In genomic region chr20:2468581-2469407, GRCh38 we compare ENCODE assay signal across 8 cellular contexts. TPM values are rescaled to one million over a fixed set of nuclear protein-coding genes. Genes with fewer than 3 reads are reported as not detected.
DNase-seq lines count a peak whose midpoint lies in the region; ATAC-seq and TF ChIP-seq lines count a peak whose summit lies in the region.

No MANE protein-coding gene starts in this region.

- CTCF ChIA-PET in activated CD4-positive, alpha-beta T cell treated with anti-CD3 and anti-CD28 coated beads, Interleukin-2, amount 10 ng/mL, durations not matched to agents 7 days and 5 days (lab: Charles Lee) = interaction anchor here (1.0 to 1.7 kb wide), 3 partner anchors 17 to 56 kb away, joined by 3 to 6 read pairs (median 4); partner anchors contain the start of gene ZNF343
- CTCF ChIA-PET in WTC11 (lab: Charles Lee) = no interaction called here

- ATAC-seq in WTC11 (no peak), foreskin keratinocyte (no peak)

- H3K9me3 Mint-ChIP-seq in activated CD4-positive, alpha-beta T cell treated with anti-CD3 and anti-CD28 coated beads, Interleukin-2, amount 10 ng/mL, durations not matched to agents 7 days and 5 days = no peaks in the 10 kb centered on the region
- no peaks in the 10 kb centered on the region for H3K9me3 Mint-ChIP-seq in WTC11

- peak overlapping the region in 6 of 8 donors; percentile 4 to 92 (median 84) for H3K4me3 ChIP-seq in spleen

- WGBS in spleen, 5 donors = 57 to 86% (median 74%) methylated on average over 11 of the region's 11 CpGs

- H3K27me3 ChIP-seq in foreskin keratinocyte = no peaks in the 10 kb centered on the region
- H3K27me3 ChIP-seq in spleen (replicated peaks in 1 of 7) = no peaks in the 10 kb centered on the region

- no peaks in the 10 kb centered on the region for H3K9me3 ChIP-seq in spleen

- H3K27ac Mint-ChIP-seq in activated CD4-positive, alpha-beta T cell treated with anti-CD3 and anti-CD28 coated beads, Interleukin-2, amount 10 ng/mL, durations not matched to agents 7 days and 5 days = peak overlapping the region; percentile 34
- H3K27ac Mint-ChIP-seq in WTC11 = peak overlapping the region; percentile 74; the same call in 1 of the 2 replicates

- intact Hi-C loops in spleen (cut with DNase I; ENCODE audit: low total_unique reads) = no loop called here

- peak overlapping the region; percentile 90 for H3K27ac ChIP-seq in foreskin keratinocyte
- H3K27ac ChIP-seq in spleen = peak overlapping the region in 3 of 8 donors; percentile 95 to 97 (median 96)

- H3K4me1 Mint-ChIP-seq in activated CD4-positive, alpha-beta T cell treated with anti-CD3 and anti-CD28 coated beads, Interleukin-2, amount 10 ng/mL, durations not matched to agents 7 days and 5 days = peaks cover 51% of the 10 kb centered on the region
- peaks cover 30% of the 10 kb centered on the region for H3K4me1 Mint-ChIP-seq in WTC11

- no peak for TF ChIP-seq POLR2A in spleen (IDR thresholded peaks at IDR 0.05)

- POLR2A ChIA-PET in activated CD4-positive, alpha-beta T cell treated with anti-CD3 and anti-CD28 coated beads, Interleukin-2, amount 10 ng/mL, durations not matched to agents 7 days and 5 days (lab: Charles Lee) = no interaction called here
- POLR2A ChIA-PET in WTC11 (lab: Charles Lee) = interaction anchor here (0.9 kb wide), 1 partner anchor 609 kb away, joined by 3 read pairs; no protein-coding TSS in a partner anchor

- no peak for DNase-seq in activated CD4-positive, alpha-beta T cell treated with anti-CD3 and anti-CD28 coated beads, Interleukin-2, amount 10 ng/mL, durations not matched to agents 7 days and 5 days
- DNase-seq in activated CD4-positive, alpha-beta T cell treated with anti-CD3 and anti-CD28 coated beads, Interleukin-2, amount 50 U/mL, for 1 hour = no peak
- no peak for DNase-seq in WTC11 (ENCODE audit: low spot score)
- DNase-seq in foreskin keratinocyte = no peak
- DNase-seq in spleen = no peak
- no peak for DNase-seq in NCI-H2081 (lab: John Stamatoyannopoulos, UW)
- DNase-seq in NCI-H2107 treated with DMSO at 0.1 percent for 48 hours (lab: John Stamatoyannopoulos, UW; ENCODE audit: unreplicated experiment) = no peak
- DNase-seq in nucleus accumbens (lab: John Stamatoyannopoulos, UW) = no peak

- peaks cover 60% of the 10 kb centered on the region for H3K36me3 Mint-ChIP-seq in activated CD4-positive, alpha-beta T cell treated with anti-CD3 and anti-CD28 coated beads, Interleukin-2, amount 10 ng/mL, durations not matched to agents 7 days and 5 days (ENCODE audit: low read depth)
- H3K36me3 Mint-ChIP-seq in WTC11 = peaks cover 62% of the 10 kb centered on the region

- H3K4me1 ChIP-seq in foreskin keratinocyte (peaks cover 9% of the 10 kb centered on the region), spleen (peaks cover 9 to 47% (median 35%) of the 10 kb centered on the region in 6 donors)

- peaks cover 2 to 53% (median 43%) of the 10 kb centered on the region in 6 donors for H3K36me3 ChIP-seq in spleen

- peak overlapping the region; percentile 95 for H3K4me3 Mint-ChIP-seq in activated CD4-positive, alpha-beta T cell treated with anti-CD3 and anti-CD28 coated beads, Interleukin-2, amount 10 ng/mL, durations not matched to agents 7 days and 5 days
- H3K4me3 Mint-ChIP-seq in WTC11 = peak overlapping the region; percentile 99

- no peaks in the 10 kb centered on the region for H3K27me3 Mint-ChIP-seq in activated CD4-positive, alpha-beta T cell treated with anti-CD3 and anti-CD28 coated beads, Interleukin-2, amount 10 ng/mL, durations not matched to agents 7 days and 5 days
- no peaks in the 10 kb centered on the region; the same call in 1 of the 2 replicates for H3K27me3 Mint-ChIP-seq in WTC11 (ENCODE audit: low read depth)

- TF ChIP-seq CTCF in WTC11 (IDR thresholded peaks at IDR 0.05) (no peak), foreskin keratinocyte (conservative IDR thresholded peaks at IDR 0.05) (no peak), spleen (IDR thresholded peaks at IDR 0.05 in 8 of 11, conservative IDR thresholded peaks at IDR 0.05 in 3 of 11) (no peak)

TF ChIP-seq in WTC11, 78 proteins besides CTCF, POLR2A, EP300 and RAD21 (continues in another document):
- TF ChIP-seq ZSCAN18 (CRISPR knock-in tag; IDR thresholded peaks at IDR 0.05) (no peak), ATF1 (CRISPR knock-in tag; IDR thresholded peaks at IDR 0.05) (no peak), ZNF317 (CRISPR knock-in tag; IDR thresholded peaks at IDR 0.05; ENCODE audit: borderline replicate concordance, low read depth) (no peak), CREB1 (CRISPR knock-in tag; IDR thresholded peaks at IDR 0.05) (no peak), ZNF121 (CRISPR knock-in tag; IDR thresholded peaks at IDR 0.05) (no peak), STAT6 (CRISPR knock-in tag; conservative IDR thresholded peaks at IDR 0.05; ENCODE audit: low read depth) (no peak), ZBTB43 (CRISPR knock-in tag; IDR thresholded peaks at IDR 0.05) (no peak), ZNF671 (CRISPR knock-in tag; IDR thresholded peaks at IDR 0.05) (no peak), NFATC4 (CRISPR knock-in tag; IDR thresholded peaks at IDR 0.05) (no peak), ZBTB21 (CRISPR knock-in tag; IDR thresholded peaks at IDR 0.05; ENCODE audit: borderline replicate concordance) (no peak), E2F1 (CRISPR knock-in tag; IDR thresholded peaks at IDR 0.05) (no peak), SMAD4 (CRISPR knock-in tag; IDR thresholded peaks at IDR 0.05) (no peak), JUN (CRISPR knock-in tag; IDR thresholded peaks at IDR 0.05) (no peak), ELF4 (CRISPR knock-in tag; IDR thresholded peaks at IDR 0.05; ENCODE audit: low read depth) (no peak), OVOL2 (CRISPR knock-in tag; IDR thresholded peaks at IDR 0.05; ENCODE audit: borderline replicate concordance) (no peak), GABPB1 (CRISPR knock-in tag; IDR thresholded peaks at IDR 0.05) (no peak), TCF7 (CRISPR knock-in tag; IDR thresholded peaks at IDR 0.05; ENCODE audit: low read depth) (no peak)

RNA-seq across cellular contexts. Expression of gene SNRPB, which starts 1.8 kb away (rescaled TPM):
- total RNA-seq in activated CD4-positive, alpha-beta T cell treated with anti-CD3 and anti-CD28 coated beads, Interleukin-2, amount 10 ng/mL, durations not matched to agents 7 days and 5 days = 100 to 1,000 TPM; 247 to 291 TPM
- total RNA-seq in WTC11 (2021) (489 to 539 TPM (median 498 TPM) in 3 replicates), foreskin keratinocyte (357 and 393 TPM in 2 replicates), spleen (100 to 1,000 TPM; 102 to 189 (median 125) TPM)
- polyA plus RNA-seq in foreskin keratinocyte (576 and 616 TPM in 2 replicates), spleen (100 to 1,000 TPM; 204 to 262 (median 237) TPM)

RNA-seq across cellular contexts. Expression of gene ZNF343, which starts 39.9 kb away (rescaled TPM):
- 1 to 10 TPM; 8.9 to 9.3 TPM for total RNA-seq in activated CD4-positive, alpha-beta T cell treated with anti-CD3 and anti-CD28 coated beads, Interleukin-2, amount 10 ng/mL, durations not matched to agents 7 days and 5 days
- total RNA-seq in WTC11 (2021) (5.0 to 7.6 TPM (median 6.3 TPM) in 3 replicates), foreskin keratinocyte (10.4 and 10.7 TPM in 2 replicates), spleen (10 to 100 TPM in 5 of 7 donors, 1 to 10 TPM in 2; 8.4 to 16.2 (median 11.4) TPM)
- polyA plus RNA-seq in foreskin keratinocyte (4.1 and 5.7 TPM in 2 replicates), spleen (1 to 10 TPM; 4.8 to 6.0 (median 5.7) TPM)
